Comparison of ENCODE assay signal across 26 cellular contexts in the genomic region with DNA sequence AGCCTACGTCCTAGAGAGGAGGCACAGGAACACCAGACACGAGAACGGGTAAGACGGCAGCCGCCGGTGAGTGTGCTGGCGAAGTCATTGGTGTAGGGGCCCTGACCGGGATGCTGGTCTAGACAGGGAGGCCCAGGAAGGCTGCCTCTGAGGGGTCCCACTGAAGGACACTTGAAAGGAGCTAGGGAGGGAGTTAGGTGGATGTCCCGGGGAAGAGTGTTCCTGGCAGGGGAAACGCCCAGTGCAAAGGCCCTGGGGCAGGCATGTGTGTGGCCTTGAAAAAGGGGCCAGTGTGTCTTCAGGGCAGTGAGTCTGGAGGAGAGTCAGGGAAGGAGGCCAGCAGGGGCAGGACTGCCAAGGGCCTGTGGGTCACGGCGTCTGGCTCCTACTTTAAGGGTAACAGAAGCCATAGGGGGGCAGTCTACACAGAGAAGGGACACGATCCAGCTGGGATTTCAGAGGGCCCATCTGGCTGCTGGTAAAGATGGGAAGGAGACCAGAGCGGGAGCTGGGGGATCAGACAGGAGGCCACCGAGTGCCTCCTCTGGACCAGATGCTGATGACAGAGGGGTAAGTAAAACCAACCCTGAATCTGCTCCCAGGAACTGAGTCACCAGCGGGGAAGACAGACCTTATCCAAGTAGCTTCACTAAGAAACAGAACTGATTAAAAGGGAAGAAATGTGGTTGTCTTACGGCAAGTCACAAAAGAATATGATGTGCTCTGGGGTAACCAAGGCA.
DNase-seq lines count a peak whose midpoint lies in the region; ATAC-seq and TF ChIP-seq lines count a peak whose summit lies in the region.
"Had no signal": no experiment of that assay in that cellular context is flagged by ENCODE, and none has a peak within 500 bp of the region (broad histone marks: within the 10 kb centered on the region; RNA-seq: fewer than 3 reads in every experiment).

No MANE protein-coding gene starts in this region.

- no peaks in the 10 kb centered on the region for H3K4me1 Mint-ChIP-seq in activated CD8-positive, alpha-beta T cell treated with anti-CD3 and anti-CD28 coated beads, Interleukin-2, amount 10 ng/mL, durations not matched to agents 7 days and 5 days (ENCODE audit: low read depth)
- no peaks in the 10 kb centered on the region for H3K4me1 Mint-ChIP-seq in activated CD8-positive, alpha-beta T cell treated with anti-CD3 and anti-CD28 coated beads for 36 hours (ENCODE audit: low read depth)
- H3K4me1 Mint-ChIP-seq: activated CD4-positive, alpha-beta T cell treated with anti-CD3 and anti-CD28 coated beads for 36 hours; activated CD8-positive, alpha-beta memory T cell treated with anti-CD3 and anti-CD28 coated beads, Interleukin-2, amount 10 ng/mL, durations not matched to agents 7 days and 5 days; IgD-negative memory B cell; natural killer cell had no signal

- intact Hi-C loops in activated CD8-positive, alpha-beta T cell treated with anti-CD3 and anti-CD28 coated beads for 36 hours (cut with micrococcal nuclease): no loop called here

- H3K27me3 Mint-ChIP-seq in activated CD8-positive, alpha-beta T cell treated with anti-CD3 and anti-CD28 coated beads, Interleukin-2, amount 10 ng/mL, durations not matched to agents 7 days and 5 days (ENCODE audit: low read depth): no peaks in the 10 kb centered on the region
- H3K27me3 Mint-ChIP-seq in activated CD8-positive, alpha-beta T cell treated with anti-CD3 and anti-CD28 coated beads for 36 hours: no peaks in the 10 kb centered on the region
- H3K27me3 Mint-ChIP-seq: activated CD4-positive, alpha-beta T cell treated with anti-CD3 and anti-CD28 coated beads for 36 hours; IgD-negative memory B cell had no signal

- H3K36me3 Mint-ChIP-seq in activated CD8-positive, alpha-beta T cell treated with anti-CD3 and anti-CD28 coated beads, Interleukin-2, amount 10 ng/mL, durations not matched to agents 7 days and 5 days (ENCODE audit: low read depth): no peaks in the 10 kb centered on the region
- H3K36me3 Mint-ChIP-seq in activated CD8-positive, alpha-beta T cell treated with anti-CD3 and anti-CD28 coated beads for 36 hours (ENCODE audit: low read depth): no peaks in the 10 kb centered on the region
- H3K36me3 Mint-ChIP-seq: activated CD8-positive, alpha-beta memory T cell treated with anti-CD3 and anti-CD28 coated beads, Interleukin-2, amount 10 ng/mL, durations not matched to agents 7 days and 5 days; natural killer cell had no signal

- no peak overlapping the region for H3K4me3 Mint-ChIP-seq in activated CD8-positive, alpha-beta T cell treated with anti-CD3 and anti-CD28 coated beads, Interleukin-2, amount 10 ng/mL, durations not matched to agents 7 days and 5 days
- no peak overlapping the region for H3K4me3 Mint-ChIP-seq in activated CD8-positive, alpha-beta T cell treated with anti-CD3 and anti-CD28 coated beads for 36 hours
- H3K4me3 Mint-ChIP-seq: activated CD4-positive, alpha-beta T cell treated with anti-CD3 and anti-CD28 coated beads for 36 hours; activated CD8-positive, alpha-beta memory T cell treated with anti-CD3 and anti-CD28 coated beads, Interleukin-2, amount 10 ng/mL, durations not matched to agents 7 days and 5 days; activated T-helper 1 cell treated with anti-CD3 and anti-CD28 coated beads, Interleukin-12 subunit alpha, Interleukin-12 subunit beta, Interleukin-2, Interleukin-4 antibody, amounts not matched to agents 30 ng/mL and 10 ng/mL and 1 ng/mL, durations not matched to agents 14 hours and 24 hours and 36 hours; IgD-negative memory B cell; natural killer cell had no signal

- DNase-seq in activated CD8-positive, alpha-beta T cell treated with anti-CD3 and anti-CD28 coated beads, Interleukin-2, amount 10 ng/mL, durations not matched to agents 7 days and 5 days: no peak
- DNase-seq in activated CD8-positive, alpha-beta T cell treated with anti-CD3 and anti-CD28 coated beads for 36 hours: no peak
- DNase-seq in RKO (ENCODE audit: low spot score) (peak; percentile 18), fibroblast of peridontal ligament (ENCODE audit: extremely low read depth) (peak; percentile 2), amygdala (lab: John Stamatoyannopoulos, UW) (no peak), NCI-H128 (lab: John Stamatoyannopoulos, UW; ENCODE audit: unreplicated experiment) (no peak)
- DNase-seq: ACHN; activated CD4-positive, alpha-beta T cell treated with anti-CD3 and anti-CD28 coated beads for 36 hours; activated CD8-positive, alpha-beta memory T cell treated with anti-CD3 and anti-CD28 coated beads, Interleukin-2, amount 10 ng/mL, durations not matched to agents 7 days and 5 days; activated naive CD4-positive, alpha-beta T cell treated with anti-CD3 and anti-CD28 coated beads, Interleukin-2, amount 50 U/mL, for 16 hours; Caco-2; cerebellar nuclear complex; hippocampal formation; left ventricle myocardium inferior; midbrain; natural killer cell; NCI-H1436; NCI-H526 treated with DMSO at 0.1 percent for 48 hours; SHP77; stimulated activated CD4-positive, alpha-beta T cell treated with anti-CD3 and anti-CD28 coated beads, Interleukin-15, amount 100 ng/mL, for 24 hours; stimulated activated CD8-positive, alpha-beta memory T cell treated with anti-CD3 and anti-CD28 coated beads, Interleukin-4, amount 100 ng/mL, for 48 hours; upper lobe of left lung had no signal

- CTCF ChIA-PET in activated CD8-positive, alpha-beta T cell treated with anti-CD3 and anti-CD28 coated beads, Interleukin-2, amount 10 ng/mL, durations not matched to agents 7 days and 5 days (lab: Charles Lee): no interaction called here
- CTCF ChIA-PET in activated CD8-positive, alpha-beta T cell treated with anti-CD3 and anti-CD28 coated beads for 36 hours (lab: Charles Lee): interaction anchor here (1.1 kb wide), 1 partner anchor 64 kb away, joined by 3 read pairs; no protein-coding TSS in a partner anchor

- H3K9me3 Mint-ChIP-seq in activated CD8-positive, alpha-beta T cell treated with anti-CD3 and anti-CD28 coated beads, Interleukin-2, amount 10 ng/mL, durations not matched to agents 7 days and 5 days (ENCODE audit: insufficient read depth): no peaks in the 10 kb centered on the region
- H3K9me3 Mint-ChIP-seq in activated CD8-positive, alpha-beta T cell treated with anti-CD3 and anti-CD28 coated beads for 36 hours: no peaks in the 10 kb centered on the region
- H3K9me3 Mint-ChIP-seq: activated T-helper 1 cell treated with anti-CD3 and anti-CD28 coated beads, Interleukin-12 subunit alpha, Interleukin-12 subunit beta, Interleukin-2, Interleukin-4 antibody, amounts not matched to agents 30 ng/mL and 10 ng/mL and 1 ng/mL, durations not matched to agents 14 hours and 24 hours and 36 hours; IgD-negative memory B cell; natural killer cell had no signal

- POLR2A ChIA-PET in activated CD8-positive, alpha-beta T cell treated with anti-CD3 and anti-CD28 coated beads, Interleukin-2, amount 10 ng/mL, durations not matched to agents 7 days and 5 days (lab: Charles Lee): no interaction called here
- POLR2A ChIA-PET in activated CD8-positive, alpha-beta T cell treated with anti-CD3 and anti-CD28 coated beads for 36 hours (lab: Charles Lee): no interaction called here

- peak overlapping the region; percentile 19 for H3K27ac Mint-ChIP-seq in activated CD8-positive, alpha-beta T cell treated with anti-CD3 and anti-CD28 coated beads, Interleukin-2, amount 10 ng/mL, durations not matched to agents 7 days and 5 days
- H3K27ac Mint-ChIP-seq in activated CD8-positive, alpha-beta T cell treated with anti-CD3 and anti-CD28 coated beads for 36 hours: no peak overlapping the region
- H3K27ac Mint-ChIP-seq: activated CD4-positive, alpha-beta T cell treated with anti-CD3 and anti-CD28 coated beads for 36 hours; activated CD8-positive, alpha-beta memory T cell treated with anti-CD3 and anti-CD28 coated beads, Interleukin-2, amount 10 ng/mL, durations not matched to agents 7 days and 5 days; activated T-helper 1 cell treated with anti-CD3 and anti-CD28 coated beads, Interleukin-12 subunit alpha, Interleukin-12 subunit beta, Interleukin-2, Interleukin-4 antibody, amounts not matched to agents 30 ng/mL and 10 ng/mL and 1 ng/mL, durations not matched to agents 14 hours and 24 hours and 36 hours; IgD-negative memory B cell; natural killer cell had no signal

- no peak for TF ChIP-seq CTCF in activated CD8-positive, alpha-beta T cell treated with anti-CD3 and anti-CD28 coated beads for 36 hours (IDR thresholded peaks at IDR 0.05)

- ATAC-seq in activated CD8-positive, alpha-beta T cell treated with anti-CD3 and anti-CD28 coated beads, Interleukin-2, amount 10 ng/mL, durations not matched to agents 7 days and 5 days: no peak
- ATAC-seq in activated CD8-positive, alpha-beta T cell treated with anti-CD3 and anti-CD28 coated beads for 36 hours: no peak
- no peak for ATAC-seq in GM18502 (IDR thresholded peaks at IDR 0.05; ENCODE audit: poor library complexity, unreplicated experiment)
- ATAC-seq in HG02610 (IDR thresholded peaks at IDR 0.05; ENCODE audit: unreplicated experiment): no peak
- ATAC-seq: activated CD4-positive, alpha-beta T cell treated with anti-CD3 and anti-CD28 coated beads for 36 hours; activated CD8-positive, alpha-beta memory T cell treated with anti-CD3 and anti-CD28 coated beads, Interleukin-2, amount 10 ng/mL, durations not matched to agents 7 days and 5 days; natural killer cell had no signal

Comparison
In these comparisons a context has a peak if more than half of its experiments do, and no peak if none do; other contexts are left out.
1. DNase-seq: peak in RKO (single experiment) and fibroblast of peridontal ligament (single experiment); none in activated CD8-positive, alpha-beta T cell treated with anti-CD3 and anti-CD28 coated beads, Interleukin-2, amount 10 ng/mL, durations not matched to agents 7 days and 5 days (single experiment), activated CD8-positive, alpha-beta T cell treated with anti-CD3 and anti-CD28 coated beads for 36 hours (single experiment), amygdala (0 of 56) and NCI-H128 (single experiment).